8 cellular contexts compared by ENCODE assay signal in the genomic region with DNA sequence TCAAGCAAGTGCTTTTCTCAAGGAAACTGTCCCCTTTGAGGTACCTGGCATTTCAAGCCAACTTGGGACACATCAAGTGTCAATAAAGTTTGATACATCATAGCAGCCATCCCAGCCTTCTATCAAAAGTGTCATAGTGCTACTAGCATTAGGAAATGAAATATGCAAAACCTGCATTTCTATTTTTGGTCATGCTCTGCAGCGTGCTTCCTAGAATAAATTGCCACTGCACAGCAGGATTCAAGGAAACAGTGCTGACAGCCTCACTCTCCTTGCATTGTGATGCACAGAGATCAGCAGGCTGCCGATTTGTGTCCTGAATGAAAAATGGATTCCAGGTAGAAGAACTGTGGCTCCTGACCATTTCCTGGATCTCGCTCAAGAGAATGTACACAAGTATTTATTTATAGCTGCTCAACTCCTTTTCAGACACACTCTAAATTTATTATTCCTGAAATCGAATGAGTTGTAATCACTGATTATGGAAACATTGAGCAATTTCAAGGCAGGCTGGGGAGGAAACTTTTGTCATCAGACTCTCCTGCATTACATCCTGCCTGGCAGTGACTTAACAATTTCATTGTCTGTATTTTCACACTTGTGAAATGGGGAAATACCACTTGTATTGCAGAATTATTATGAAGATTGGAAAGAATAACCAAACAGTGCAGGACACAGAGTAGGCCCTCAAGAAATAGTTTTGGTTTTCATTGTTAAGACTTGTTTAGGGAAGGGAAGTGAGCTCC.
DNase-seq lines count a peak whose midpoint lies in the region; ATAC-seq and TF ChIP-seq lines count a peak whose summit lies in the region.

No MANE protein-coding gene starts in this region.

- H3K9me3 ChIP-seq in heart left ventricle (peaks cover 0 to 8% (median 0%) of the 10 kb centered on the region in 12 donors), right atrium auricular region (no peaks in the 10 kb centered on the region), iPS-18a (ENCODE audit: control insufficient read depth, low read depth, low read length) (no peaks in the 10 kb centered on the region), aorta (ENCODE audit: control insufficient read depth, low read length) (no peaks in the 10 kb centered on the region)

- H3K27me3 ChIP-seq in heart left ventricle (no peaks in the 10 kb centered on the region), right atrium auricular region (no peaks in the 10 kb centered on the region), iPS-18a (ENCODE audit: control insufficient read depth, insufficient read depth, low read length) (no peaks in the 10 kb centered on the region), aorta (ENCODE audit: control insufficient read depth in 1 of 2, insufficient read depth in 2 of 2, low read length in 1 of 2) (no peaks in the 10 kb centered on the region)

- peaks cover 38% of the 10 kb centered on the region for H3K4me1 Mint-ChIP-seq in activated T-helper 1 cell treated with anti-CD3 and anti-CD28 coated beads, Interleukin-12 subunit alpha, Interleukin-12 subunit beta, Interleukin-2, Interleukin-4 antibody, amounts not matched to agents 30 ng/mL and 10 ng/mL and 1 ng/mL, durations not matched to agents 14 hours and 24 hours and 36 hours (ENCODE audit: low read depth)
- H3K4me1 Mint-ChIP-seq in activated T-cell treated with anti-CD3 and anti-CD28 coated beads, Interleukin-2, amount 50 U/mL, for 72 hours (ENCODE audit: low read depth), result peaks cover 26% of the 10 kb centered on the region

- peak overlapping the region; percentile 82 for H3K27ac Mint-ChIP-seq in activated T-helper 1 cell treated with anti-CD3 and anti-CD28 coated beads, Interleukin-12 subunit alpha, Interleukin-12 subunit beta, Interleukin-2, Interleukin-4 antibody, amounts not matched to agents 30 ng/mL and 10 ng/mL and 1 ng/mL, durations not matched to agents 14 hours and 24 hours and 36 hours
- no peak overlapping the region for H3K27ac Mint-ChIP-seq in activated T-cell treated with anti-CD3 and anti-CD28 coated beads, Interleukin-2, amount 50 U/mL, for 72 hours

- peak overlapping the region; percentile 37 for H3K9ac ChIP-seq in iPS-18a (ENCODE audit: low read length)

- no peak for TF ChIP-seq CTCF in heart left ventricle (IDR thresholded peaks at IDR 0.05)
- no peak for TF ChIP-seq CTCF in right atrium auricular region (IDR thresholded peaks at IDR 0.05)

- H3K4me1 ChIP-seq in heart left ventricle (peaks cover 0 to 43% (median 28%) of the 10 kb centered on the region in 12 donors), right atrium auricular region (peaks cover 0 to 32% of the 10 kb centered on the region in 2 donors), iPS-18a (ENCODE audit: control insufficient read depth, low read depth, low read length) (peaks cover 46% of the 10 kb centered on the region), aorta (ENCODE audit: control insufficient read depth in 1 of 2, insufficient read depth in 2 of 2, low read length in 2 of 2) (peaks cover 0 to 3% of the 10 kb centered on the region in 2 donors)

- H3K36me3 ChIP-seq in heart left ventricle, result no peaks in the 10 kb centered on the region
- H3K36me3 ChIP-seq in right atrium auricular region, result no peaks in the 10 kb centered on the region
- H3K36me3 ChIP-seq in iPS-18a (ENCODE audit: control insufficient read depth, low read depth, low read length), result no peaks in the 10 kb centered on the region
- H3K36me3 ChIP-seq in aorta (ENCODE audit: control insufficient read depth in 1 of 2, insufficient read depth in 2 of 2, low read length in 1 of 2), result no peaks in the 10 kb centered on the region

- no peak overlapping the region for H3K4me3 Mint-ChIP-seq in activated T-helper 1 cell treated with anti-CD3 and anti-CD28 coated beads, Interleukin-12 subunit alpha, Interleukin-12 subunit beta, Interleukin-2, Interleukin-4 antibody, amounts not matched to agents 30 ng/mL and 10 ng/mL and 1 ng/mL, durations not matched to agents 14 hours and 24 hours and 36 hours
- H3K4me3 Mint-ChIP-seq in activated T-cell treated with anti-CD3 and anti-CD28 coated beads, Interleukin-2, amount 50 U/mL, for 72 hours, result peak overlapping the region in 1 of 2 donors; percentile 57

- H3K4me3 ChIP-seq in heart left ventricle (no peak overlapping the region), right atrium auricular region (no peak overlapping the region), iPS-18a (ENCODE audit: low read length) (no peak overlapping the region), aorta (ENCODE audit: low read length in 2 of 2) (no peak overlapping the region)

- WGBS in heart left ventricle, 4 donors, result 12 to 26% (median 16%) methylated on average over 4 of the region's 4 CpGs
- WGBS in aorta, 2 donors, result 26 to 29% methylated on average over 4 of the region's 4 CpGs

- intact Hi-C loops in heart left ventricle (cut with DNase I) (no loop called here), aorta (cut with DNase I) (loop anchor here (5.0 to 10.0 kb wide), 2 partner anchors 45 to 83 kb away; no protein-coding TSS in a partner anchor)
- intact Hi-C loops in activated T-helper 1 cell treated with anti-CD3 and anti-CD28 coated beads, Interleukin-12 subunit alpha, Interleukin-12 subunit beta, Interleukin-2, Interleukin-4 antibody, amounts not matched to agents 30 ng/mL and 10 ng/mL and 1 ng/mL, durations not matched to agents 14 hours and 24 hours and 36 hours (cut with micrococcal nuclease), result loop anchor here (1.0 to 5.0 kb wide), 8 partner anchors 76 to 1010 kb away; partner anchors contain the start of genes PCNX4, SLC38A6 and TRMT5

- DNase-seq in heart left ventricle (no peak), right atrium auricular region (ENCODE audit: low spot score) (no peak), aorta (no peak)
- DNase-seq in activated T-helper 1 cell treated with anti-CD3 and anti-CD28 coated beads, Interleukin-12 subunit alpha, Interleukin-12 subunit beta, Interleukin-2, Interleukin-4 antibody, amounts not matched to agents 30 ng/mL and 10 ng/mL and 1 ng/mL, durations not matched to agents 14 hours and 24 hours and 36 hours (ENCODE audit: low spot score), result no peak
- DNase-seq in activated T-cell treated with anti-CD3 and anti-CD28 coated beads, Interleukin-2, amount 50 U/mL, for 72 hours, result no peak

- H3K27ac ChIP-seq in heart left ventricle, result peak overlapping the region in 10 of 12 donors; percentile 10 to 85 (median 60)
- peak overlapping the region in 1 of 2 donors; percentile 75 for H3K27ac ChIP-seq in right atrium auricular region
- H3K27ac ChIP-seq in iPS-18a (ENCODE audit: low read length), result peak overlapping the region; percentile 77
- H3K27ac ChIP-seq in aorta (ENCODE audit: low read depth in 1 of 2, low read length in 2 of 2), result no peak overlapping the region

- H3K36me3 Mint-ChIP-seq in activated T-helper 1 cell treated with anti-CD3 and anti-CD28 coated beads, Interleukin-12 subunit alpha, Interleukin-12 subunit beta, Interleukin-2, Interleukin-4 antibody, amounts not matched to agents 30 ng/mL and 10 ng/mL and 1 ng/mL, durations not matched to agents 14 hours and 24 hours and 36 hours (ENCODE audit: low read depth), result peaks cover 9% of the 10 kb centered on the region
- H3K36me3 Mint-ChIP-seq in activated T-cell treated with anti-CD3 and anti-CD28 coated beads, Interleukin-2, amount 50 U/mL, for 72 hours (ENCODE audit: insufficient read depth in 2 of 2), result peaks cover under 1 to 1% of the 10 kb centered on the region in 2 donors

- peaks cover 24% of the 10 kb centered on the region for H3K9me3 Mint-ChIP-seq in activated T-helper 1 cell treated with anti-CD3 and anti-CD28 coated beads, Interleukin-12 subunit alpha, Interleukin-12 subunit beta, Interleukin-2, Interleukin-4 antibody, amounts not matched to agents 30 ng/mL and 10 ng/mL and 1 ng/mL, durations not matched to agents 14 hours and 24 hours and 36 hours
- peaks cover 0 to under 1% of the 10 kb centered on the region in 2 donors for H3K9me3 Mint-ChIP-seq in activated T-cell treated with anti-CD3 and anti-CD28 coated beads, Interleukin-2, amount 50 U/mL, for 72 hours

- ATAC-seq in heart left ventricle (peak in 3 of 4 donors; percentile 27 to 57 (median 33)), aorta (ENCODE audit: low FRiP score) (peak; percentile 23), HG02798 (IDR thresholded peaks at IDR 0.05; ENCODE audit: poor library complexity, unreplicated experiment) (no peak), HG02981 (IDR thresholded peaks at IDR 0.05; ENCODE audit: unreplicated experiment) (no peak)
- no peak for ATAC-seq in activated T-cell treated with anti-CD3 and anti-CD28 coated beads, Interleukin-2, amount 50 U/mL, for 72 hours (replicated peaks in 1 of 2)

- no peak for TF ChIP-seq POLR2A in heart left ventricle (IDR thresholded peaks at IDR 0.05)

- H3K27me3 Mint-ChIP-seq in activated T-helper 1 cell treated with anti-CD3 and anti-CD28 coated beads, Interleukin-12 subunit alpha, Interleukin-12 subunit beta, Interleukin-2, Interleukin-4 antibody, amounts not matched to agents 30 ng/mL and 10 ng/mL and 1 ng/mL, durations not matched to agents 14 hours and 24 hours and 36 hours (ENCODE audit: insufficient read depth), result no peaks in the 10 kb centered on the region
- H3K27me3 Mint-ChIP-seq in activated T-cell treated with anti-CD3 and anti-CD28 coated beads, Interleukin-2, amount 50 U/mL, for 72 hours (ENCODE audit: low read depth), result no peaks in the 10 kb centered on the region

Comparison
In these comparisons a context has a peak if more than half of its experiments do, and no peak if none do; other contexts are left out.
1. ATAC-seq: peak in heart left ventricle (3 of 4) and aorta (single experiment); none in HG02798 (single experiment), activated T-cell treated with anti-CD3 and anti-CD28 coated beads, Interleukin-2, amount 50 U/mL, for 72 hours (0 of 2) and HG02981 (single experiment).
2. H3K27ac ChIP-seq: peak in heart left ventricle (10 of 12) and iPS-18a (single experiment); none in aorta (0 of 2).
3. intact Hi-C loops: an anchor here in activated T-helper 1 cell treated with anti-CD3 and anti-CD28 coated beads, Interleukin-12 subunit alpha, Interleukin-12 subunit beta, Interleukin-2, Interleukin-4 antibody, amounts not matched to agents 30 ng/mL and 10 ng/mL and 1 ng/mL, durations not matched to agents 14 hours and 24 hours and 36 hours (1.0 to 5.0 kb wide) and aorta (5.0 to 10.0 kb wide); none called in heart left ventricle.